Comparison of ENCODE assay signal across 1 cellular context in the genomic region with DNA sequence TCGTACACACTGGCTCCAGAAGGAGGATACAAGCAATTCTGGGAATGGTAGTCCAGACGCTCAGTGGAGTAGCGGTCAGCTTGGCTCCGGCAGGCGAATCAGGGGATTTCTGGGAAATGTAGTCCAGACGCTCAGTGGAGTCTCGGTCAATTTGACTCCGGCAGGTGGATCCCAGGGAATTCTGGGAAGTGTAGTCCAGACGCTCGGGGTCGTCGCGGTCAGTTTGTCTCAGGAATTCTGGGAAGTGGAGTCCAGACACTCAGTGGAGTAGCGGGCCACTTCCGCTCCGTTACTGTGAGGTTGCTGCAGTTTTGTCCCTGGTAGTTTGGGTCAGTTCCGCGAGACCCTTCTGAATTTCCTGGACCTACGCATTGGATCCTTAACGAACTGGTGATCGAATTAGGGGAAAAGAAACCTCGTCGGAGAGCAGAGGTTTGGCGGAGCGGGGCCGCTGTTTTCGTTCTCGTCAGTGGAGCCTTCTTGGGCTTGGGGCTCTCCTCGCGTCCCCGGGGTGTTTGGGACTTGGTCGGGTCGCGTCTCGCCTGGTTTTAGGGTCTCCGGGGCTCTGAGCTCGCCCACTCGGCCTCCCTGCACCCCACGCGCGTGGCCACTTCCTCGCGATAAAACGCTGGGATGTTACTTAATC.
TF ChIP-seq lines count a peak whose summit lies in the region.

TSS of gene ZNF225 (plus strand) at position 262 of the 646 bp plus-strand sequence. CDS start 2,429 bp downstream, outside the sequence.

TF ChIP-seq in HepG2, 621 proteins besides CTCF, POLR2A, EP300 and RAD21 (continued from another document and continues in another):
- TF ChIP-seq, protein P1, sequence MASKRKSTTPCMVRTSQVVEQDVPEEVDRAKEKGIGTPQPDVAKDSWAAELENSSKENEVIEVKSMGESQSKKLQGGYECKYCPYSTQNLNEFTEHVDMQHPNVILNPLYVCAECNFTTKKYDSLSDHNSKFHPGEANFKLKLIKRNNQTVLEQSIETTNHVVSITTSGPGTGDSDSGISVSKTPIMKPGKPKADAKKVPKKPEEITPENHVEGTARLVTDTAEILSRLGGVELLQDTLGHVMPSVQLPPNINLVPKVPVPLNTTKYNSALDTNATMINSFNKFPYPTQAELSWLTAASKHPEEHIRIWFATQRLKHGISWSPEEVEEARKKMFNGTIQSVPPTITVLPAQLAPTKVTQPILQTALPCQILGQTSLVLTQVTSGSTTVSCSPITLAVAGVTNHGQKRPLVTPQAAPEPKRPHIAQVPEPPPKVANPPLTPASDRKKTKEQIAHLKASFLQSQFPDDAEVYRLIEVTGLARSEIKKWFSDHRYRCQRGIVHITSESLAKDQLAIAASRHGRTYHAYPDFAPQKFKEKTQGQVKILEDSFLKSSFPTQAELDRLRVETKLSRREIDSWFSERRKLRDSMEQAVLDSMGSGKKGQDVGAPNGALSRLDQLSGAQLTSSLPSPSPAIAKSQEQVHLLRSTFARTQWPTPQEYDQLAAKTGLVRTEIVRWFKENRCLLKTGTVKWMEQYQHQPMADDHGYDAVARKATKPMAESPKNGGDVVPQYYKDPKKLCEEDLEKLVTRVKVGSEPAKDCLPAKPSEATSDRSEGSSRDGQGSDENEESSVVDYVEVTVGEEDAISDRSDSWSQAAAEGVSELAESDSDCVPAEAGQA (IDR thresholded peaks at IDR 0.05; ENCODE audit: low read depth) = peak; percentile 60; the same call in 1 of the 2 replicates
- TF ChIP-seq, protein P1 (CRISPR knock-in tag; IDR thresholded peaks at IDR 0.05; ENCODE audit: borderline replicate concordance) = no peak
- 0 out of 2 replicates have a peak, but pooled peaks have one; percentile 36 for TF ChIP-seq KAT7 (CRISPR knock-in tag; IDR thresholded peaks at IDR 0.05; ENCODE audit: borderline replicate concordance)
- peak; percentile 79 for TF ChIP-seq ELF3 (CRISPR knock-in tag; IDR thresholded peaks at IDR 0.05)
- TF ChIP-seq NKX3-1 (CRISPR knock-in tag; IDR thresholded peaks at IDR 0.05) = no peak
- peak; percentile 41; the same call in 1 of the 2 replicates for TF ChIP-seq POGZ (CRISPR knock-in tag; IDR thresholded peaks at IDR 0.05)
- TF ChIP-seq FOSL2 (CRISPR knock-in tag; IDR thresholded peaks at IDR 0.05) = peak; percentile 17; the same call in 1 of the 2 replicates
- no peak for TF ChIP-seq SP140L (CRISPR knock-in tag; IDR thresholded peaks at IDR 0.05; ENCODE audit: borderline replicate concordance)
- no peak for TF ChIP-seq ZSCAN12 (CRISPR knock-in tag; IDR thresholded peaks at IDR 0.05)
- TF ChIP-seq, protein P2, sequence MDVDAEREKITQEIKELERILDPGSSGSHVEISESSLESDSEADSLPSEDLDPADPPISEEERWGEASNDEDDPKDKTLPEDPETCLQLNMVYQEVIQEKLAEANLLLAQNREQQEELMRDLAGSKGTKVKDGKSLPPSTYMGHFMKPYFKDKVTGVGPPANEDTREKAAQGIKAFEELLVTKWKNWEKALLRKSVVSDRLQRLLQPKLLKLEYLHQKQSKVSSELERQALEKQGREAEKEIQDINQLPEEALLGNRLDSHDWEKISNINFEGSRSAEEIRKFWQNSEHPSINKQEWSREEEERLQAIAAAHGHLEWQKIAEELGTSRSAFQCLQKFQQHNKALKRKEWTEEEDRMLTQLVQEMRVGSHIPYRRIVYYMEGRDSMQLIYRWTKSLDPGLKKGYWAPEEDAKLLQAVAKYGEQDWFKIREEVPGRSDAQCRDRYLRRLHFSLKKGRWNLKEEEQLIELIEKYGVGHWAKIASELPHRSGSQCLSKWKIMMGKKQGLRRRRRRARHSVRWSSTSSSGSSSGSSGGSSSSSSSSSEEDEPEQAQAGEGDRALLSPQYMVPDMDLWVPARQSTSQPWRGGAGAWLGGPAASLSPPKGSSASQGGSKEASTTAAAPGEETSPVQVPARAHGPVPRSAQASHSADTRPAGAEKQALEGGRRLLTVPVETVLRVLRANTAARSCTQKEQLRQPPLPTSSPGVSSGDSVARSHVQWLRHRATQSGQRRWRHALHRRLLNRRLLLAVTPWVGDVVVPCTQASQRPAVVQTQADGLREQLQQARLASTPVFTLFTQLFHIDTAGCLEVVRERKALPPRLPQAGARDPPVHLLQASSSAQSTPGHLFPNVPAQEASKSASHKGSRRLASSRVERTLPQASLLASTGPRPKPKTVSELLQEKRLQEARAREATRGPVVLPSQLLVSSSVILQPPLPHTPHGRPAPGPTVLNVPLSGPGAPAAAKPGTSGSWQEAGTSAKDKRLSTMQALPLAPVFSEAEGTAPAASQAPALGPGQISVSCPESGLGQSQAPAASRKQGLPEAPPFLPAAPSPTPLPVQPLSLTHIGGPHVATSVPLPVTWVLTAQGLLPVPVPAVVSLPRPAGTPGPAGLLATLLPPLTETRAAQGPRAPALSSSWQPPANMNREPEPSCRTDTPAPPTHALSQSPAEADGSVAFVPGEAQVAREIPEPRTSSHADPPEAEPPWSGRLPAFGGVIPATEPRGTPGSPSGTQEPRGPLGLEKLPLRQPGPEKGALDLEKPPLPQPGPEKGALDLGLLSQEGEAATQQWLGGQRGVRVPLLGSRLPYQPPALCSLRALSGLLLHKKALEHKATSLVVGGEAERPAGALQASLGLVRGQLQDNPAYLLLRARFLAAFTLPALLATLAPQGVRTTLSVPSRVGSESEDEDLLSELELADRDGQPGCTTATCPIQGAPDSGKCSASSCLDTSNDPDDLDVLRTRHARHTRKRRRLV (CRISPR knock-in tag; IDR thresholded peaks at IDR 0.05) = peak; percentile 77; the same call in 1 of the 2 replicates
- no peak for TF ChIP-seq ZNF768 (CRISPR knock-in tag; IDR thresholded peaks at IDR 0.05)
- peak; percentile 68 for TF ChIP-seq HNF1B (CRISPR knock-in tag; IDR thresholded peaks at IDR 0.05)
- TF ChIP-seq, protein P3, sequence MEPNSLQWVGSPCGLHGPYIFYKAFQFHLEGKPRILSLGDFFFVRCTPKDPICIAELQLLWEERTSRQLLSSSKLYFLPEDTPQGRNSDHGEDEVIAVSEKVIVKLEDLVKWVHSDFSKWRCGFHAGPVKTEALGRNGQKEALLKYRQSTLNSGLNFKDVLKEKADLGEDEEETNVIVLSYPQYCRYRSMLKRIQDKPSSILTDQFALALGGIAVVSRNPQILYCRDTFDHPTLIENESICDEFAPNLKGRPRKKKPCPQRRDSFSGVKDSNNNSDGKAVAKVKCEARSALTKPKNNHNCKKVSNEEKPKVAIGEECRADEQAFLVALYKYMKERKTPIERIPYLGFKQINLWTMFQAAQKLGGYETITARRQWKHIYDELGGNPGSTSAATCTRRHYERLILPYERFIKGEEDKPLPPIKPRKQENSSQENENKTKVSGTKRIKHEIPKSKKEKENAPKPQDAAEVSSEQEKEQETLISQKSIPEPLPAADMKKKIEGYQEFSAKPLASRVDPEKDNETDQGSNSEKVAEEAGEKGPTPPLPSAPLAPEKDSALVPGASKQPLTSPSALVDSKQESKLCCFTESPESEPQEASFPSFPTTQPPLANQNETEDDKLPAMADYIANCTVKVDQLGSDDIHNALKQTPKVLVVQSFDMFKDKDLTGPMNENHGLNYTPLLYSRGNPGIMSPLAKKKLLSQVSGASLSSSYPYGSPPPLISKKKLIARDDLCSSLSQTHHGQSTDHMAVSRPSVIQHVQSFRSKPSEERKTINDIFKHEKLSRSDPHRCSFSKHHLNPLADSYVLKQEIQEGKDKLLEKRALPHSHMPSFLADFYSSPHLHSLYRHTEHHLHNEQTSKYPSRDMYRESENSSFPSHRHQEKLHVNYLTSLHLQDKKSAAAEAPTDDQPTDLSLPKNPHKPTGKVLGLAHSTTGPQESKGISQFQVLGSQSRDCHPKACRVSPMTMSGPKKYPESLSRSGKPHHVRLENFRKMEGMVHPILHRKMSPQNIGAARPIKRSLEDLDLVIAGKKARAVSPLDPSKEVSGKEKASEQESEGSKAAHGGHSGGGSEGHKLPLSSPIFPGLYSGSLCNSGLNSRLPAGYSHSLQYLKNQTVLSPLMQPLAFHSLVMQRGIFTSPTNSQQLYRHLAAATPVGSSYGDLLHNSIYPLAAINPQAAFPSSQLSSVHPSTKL (CRISPR knock-in tag; IDR thresholded peaks at IDR 0.05) = peak; percentile 18; the same call in 1 of the 2 replicates
- 0 out of 2 replicates have a peak, but pooled peaks have one; percentile 48 for TF ChIP-seq ZNF33B (CRISPR knock-in tag; IDR thresholded peaks at IDR 0.05)
- no peak for TF ChIP-seq ZNF615 (CRISPR knock-in tag; IDR thresholded peaks at IDR 0.05; ENCODE audit: borderline replicate concordance)
- TF ChIP-seq AHR (CRISPR knock-in tag; IDR thresholded peaks at IDR 0.05) = no peak
- TF ChIP-seq HHEX (CRISPR knock-in tag; IDR thresholded peaks at IDR 0.05) = no peak
- TF ChIP-seq ZNF672 (CRISPR knock-in tag; IDR thresholded peaks at IDR 0.05) = no peak
- peak; percentile 81 for TF ChIP-seq ZNF605 (CRISPR knock-in tag; IDR thresholded peaks at IDR 0.05)
- no peak for TF ChIP-seq CEBPB (IDR thresholded peaks at IDR 0.05; ENCODE audit: borderline replicate concordance, low read depth, low read length)
- no peak for TF ChIP-seq ZNF629 (CRISPR knock-in tag; conservative IDR thresholded peaks at IDR 0.05)
- TF ChIP-seq ZNF570 (CRISPR knock-in tag; IDR thresholded peaks at IDR 0.05; ENCODE audit: borderline replicate concordance) = no peak
- no peak for TF ChIP-seq SMAD9 (CRISPR knock-in tag; IDR thresholded peaks at IDR 0.05)
- 0 out of 2 replicates have a peak, but pooled peaks have one; percentile 49 for TF ChIP-seq CBFB (CRISPR knock-in tag; IDR thresholded peaks at IDR 0.05)
- TF ChIP-seq, protein P4, sequence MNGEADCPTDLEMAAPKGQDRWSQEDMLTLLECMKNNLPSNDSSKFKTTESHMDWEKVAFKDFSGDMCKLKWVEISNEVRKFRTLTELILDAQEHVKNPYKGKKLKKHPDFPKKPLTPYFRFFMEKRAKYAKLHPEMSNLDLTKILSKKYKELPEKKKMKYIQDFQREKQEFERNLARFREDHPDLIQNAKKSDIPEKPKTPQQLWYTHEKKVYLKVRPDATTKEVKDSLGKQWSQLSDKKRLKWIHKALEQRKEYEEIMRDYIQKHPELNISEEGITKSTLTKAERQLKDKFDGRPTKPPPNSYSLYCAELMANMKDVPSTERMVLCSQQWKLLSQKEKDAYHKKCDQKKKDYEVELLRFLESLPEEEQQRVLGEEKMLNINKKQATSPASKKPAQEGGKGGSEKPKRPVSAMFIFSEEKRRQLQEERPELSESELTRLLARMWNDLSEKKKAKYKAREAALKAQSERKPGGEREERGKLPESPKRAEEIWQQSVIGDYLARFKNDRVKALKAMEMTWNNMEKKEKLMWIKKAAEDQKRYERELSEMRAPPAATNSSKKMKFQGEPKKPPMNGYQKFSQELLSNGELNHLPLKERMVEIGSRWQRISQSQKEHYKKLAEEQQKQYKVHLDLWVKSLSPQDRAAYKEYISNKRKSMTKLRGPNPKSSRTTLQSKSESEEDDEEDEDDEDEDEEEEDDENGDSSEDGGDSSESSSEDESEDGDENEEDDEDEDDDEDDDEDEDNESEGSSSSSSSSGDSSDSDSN (CRISPR knock-in tag; IDR thresholded peaks at IDR 0.05) = no peak
- TF ChIP-seq ZNF674 (CRISPR knock-in tag; IDR thresholded peaks at IDR 0.05; ENCODE audit: low read depth) = no peak
- no peak for TF ChIP-seq PRMT3 (CRISPR knock-in tag; IDR thresholded peaks at IDR 0.05; ENCODE audit: borderline replicate concordance, low read depth)
- peak; percentile 65; the same call in 1 of the 2 replicates for TF ChIP-seq ELF4 (CRISPR knock-in tag; IDR thresholded peaks at IDR 0.05; ENCODE audit: borderline replicate concordance)
- TF ChIP-seq ONECUT2 (CRISPR knock-in tag; IDR thresholded peaks at IDR 0.05) = no peak
- no peak for TF ChIP-seq ZNF724P (CRISPR knock-in tag; IDR thresholded peaks at IDR 0.05; ENCODE audit: borderline replicate concordance)
- no peak for TF ChIP-seq ZFAT (CRISPR knock-in tag; conservative IDR thresholded peaks at IDR 0.05)
- TF ChIP-seq RFX3 (CRISPR knock-in tag; IDR thresholded peaks at IDR 0.05) = no peak; the same call in 1 of the 2 replicates
- no peak for TF ChIP-seq ZNF256 (CRISPR knock-in tag; conservative IDR thresholded peaks at IDR 0.05)
- no peak for TF ChIP-seq ZBTB14 (CRISPR knock-in tag; IDR thresholded peaks at IDR 0.05)
- peak; percentile 70 for TF ChIP-seq NFYB (CRISPR knock-in tag; IDR thresholded peaks at IDR 0.05)
- TF ChIP-seq ZNF772 (CRISPR knock-in tag; IDR thresholded peaks at IDR 0.05) = peak; percentile 71; the same call in 1 of the 2 replicates
- TF ChIP-seq ZNF224 (CRISPR knock-in tag; IDR thresholded peaks at IDR 0.05) = no peak
- peak; percentile 37; the same call in 1 of the 2 replicates for TF ChIP-seq BORCS8-MEF2B (CRISPR knock-in tag; IDR thresholded peaks at IDR 0.05)
- TF ChIP-seq ZNF160 (CRISPR knock-in tag; IDR thresholded peaks at IDR 0.05) = no peak
- no peak for TF ChIP-seq ZNF296 (CRISPR knock-in tag; conservative IDR thresholded peaks at IDR 0.05)
- no peak for TF ChIP-seq EZH2 (conservative IDR thresholded peaks at IDR 0.05; ENCODE audit: low read depth, low read length)
- no peak for TF ChIP-seq PHB2 (IDR thresholded peaks at IDR 0.05; ENCODE audit: partially characterized antibody)
